Comparison of ENCODE assay signal across 1 cellular context in the genomic region with DNA sequence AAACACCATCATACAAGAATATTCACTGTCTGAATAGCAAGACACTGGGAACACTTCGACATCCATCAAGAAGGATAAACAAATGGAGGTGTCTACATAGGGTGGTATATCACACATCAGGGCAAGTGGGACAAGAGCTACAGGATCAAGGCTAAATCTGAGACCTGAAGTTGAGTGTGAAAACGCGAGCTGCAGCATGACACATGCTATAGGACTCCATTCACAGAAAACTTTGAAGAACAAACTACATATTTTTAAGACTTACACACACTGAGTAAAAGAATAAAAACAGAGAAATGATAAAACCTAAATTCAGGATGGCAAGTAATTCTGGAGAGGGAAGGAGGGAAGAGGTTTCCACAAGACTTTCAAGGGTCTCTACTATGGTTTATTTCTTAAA.
TF ChIP-seq lines count a peak whose summit lies in the region.

No MANE protein-coding gene starts in this region.

TF ChIP-seq in GM23338, 12 proteins besides CTCF, POLR2A, EP300 and RAD21 (continued from another document):
- TF ChIP-seq REST (IDR thresholded peaks at IDR 0.05; ENCODE audit: unreplicated experiment): no peak
- no peak for TF ChIP-seq JUNB (IDR thresholded peaks at IDR 0.05; ENCODE audit: unreplicated experiment)
- TF ChIP-seq, protein P1, sequence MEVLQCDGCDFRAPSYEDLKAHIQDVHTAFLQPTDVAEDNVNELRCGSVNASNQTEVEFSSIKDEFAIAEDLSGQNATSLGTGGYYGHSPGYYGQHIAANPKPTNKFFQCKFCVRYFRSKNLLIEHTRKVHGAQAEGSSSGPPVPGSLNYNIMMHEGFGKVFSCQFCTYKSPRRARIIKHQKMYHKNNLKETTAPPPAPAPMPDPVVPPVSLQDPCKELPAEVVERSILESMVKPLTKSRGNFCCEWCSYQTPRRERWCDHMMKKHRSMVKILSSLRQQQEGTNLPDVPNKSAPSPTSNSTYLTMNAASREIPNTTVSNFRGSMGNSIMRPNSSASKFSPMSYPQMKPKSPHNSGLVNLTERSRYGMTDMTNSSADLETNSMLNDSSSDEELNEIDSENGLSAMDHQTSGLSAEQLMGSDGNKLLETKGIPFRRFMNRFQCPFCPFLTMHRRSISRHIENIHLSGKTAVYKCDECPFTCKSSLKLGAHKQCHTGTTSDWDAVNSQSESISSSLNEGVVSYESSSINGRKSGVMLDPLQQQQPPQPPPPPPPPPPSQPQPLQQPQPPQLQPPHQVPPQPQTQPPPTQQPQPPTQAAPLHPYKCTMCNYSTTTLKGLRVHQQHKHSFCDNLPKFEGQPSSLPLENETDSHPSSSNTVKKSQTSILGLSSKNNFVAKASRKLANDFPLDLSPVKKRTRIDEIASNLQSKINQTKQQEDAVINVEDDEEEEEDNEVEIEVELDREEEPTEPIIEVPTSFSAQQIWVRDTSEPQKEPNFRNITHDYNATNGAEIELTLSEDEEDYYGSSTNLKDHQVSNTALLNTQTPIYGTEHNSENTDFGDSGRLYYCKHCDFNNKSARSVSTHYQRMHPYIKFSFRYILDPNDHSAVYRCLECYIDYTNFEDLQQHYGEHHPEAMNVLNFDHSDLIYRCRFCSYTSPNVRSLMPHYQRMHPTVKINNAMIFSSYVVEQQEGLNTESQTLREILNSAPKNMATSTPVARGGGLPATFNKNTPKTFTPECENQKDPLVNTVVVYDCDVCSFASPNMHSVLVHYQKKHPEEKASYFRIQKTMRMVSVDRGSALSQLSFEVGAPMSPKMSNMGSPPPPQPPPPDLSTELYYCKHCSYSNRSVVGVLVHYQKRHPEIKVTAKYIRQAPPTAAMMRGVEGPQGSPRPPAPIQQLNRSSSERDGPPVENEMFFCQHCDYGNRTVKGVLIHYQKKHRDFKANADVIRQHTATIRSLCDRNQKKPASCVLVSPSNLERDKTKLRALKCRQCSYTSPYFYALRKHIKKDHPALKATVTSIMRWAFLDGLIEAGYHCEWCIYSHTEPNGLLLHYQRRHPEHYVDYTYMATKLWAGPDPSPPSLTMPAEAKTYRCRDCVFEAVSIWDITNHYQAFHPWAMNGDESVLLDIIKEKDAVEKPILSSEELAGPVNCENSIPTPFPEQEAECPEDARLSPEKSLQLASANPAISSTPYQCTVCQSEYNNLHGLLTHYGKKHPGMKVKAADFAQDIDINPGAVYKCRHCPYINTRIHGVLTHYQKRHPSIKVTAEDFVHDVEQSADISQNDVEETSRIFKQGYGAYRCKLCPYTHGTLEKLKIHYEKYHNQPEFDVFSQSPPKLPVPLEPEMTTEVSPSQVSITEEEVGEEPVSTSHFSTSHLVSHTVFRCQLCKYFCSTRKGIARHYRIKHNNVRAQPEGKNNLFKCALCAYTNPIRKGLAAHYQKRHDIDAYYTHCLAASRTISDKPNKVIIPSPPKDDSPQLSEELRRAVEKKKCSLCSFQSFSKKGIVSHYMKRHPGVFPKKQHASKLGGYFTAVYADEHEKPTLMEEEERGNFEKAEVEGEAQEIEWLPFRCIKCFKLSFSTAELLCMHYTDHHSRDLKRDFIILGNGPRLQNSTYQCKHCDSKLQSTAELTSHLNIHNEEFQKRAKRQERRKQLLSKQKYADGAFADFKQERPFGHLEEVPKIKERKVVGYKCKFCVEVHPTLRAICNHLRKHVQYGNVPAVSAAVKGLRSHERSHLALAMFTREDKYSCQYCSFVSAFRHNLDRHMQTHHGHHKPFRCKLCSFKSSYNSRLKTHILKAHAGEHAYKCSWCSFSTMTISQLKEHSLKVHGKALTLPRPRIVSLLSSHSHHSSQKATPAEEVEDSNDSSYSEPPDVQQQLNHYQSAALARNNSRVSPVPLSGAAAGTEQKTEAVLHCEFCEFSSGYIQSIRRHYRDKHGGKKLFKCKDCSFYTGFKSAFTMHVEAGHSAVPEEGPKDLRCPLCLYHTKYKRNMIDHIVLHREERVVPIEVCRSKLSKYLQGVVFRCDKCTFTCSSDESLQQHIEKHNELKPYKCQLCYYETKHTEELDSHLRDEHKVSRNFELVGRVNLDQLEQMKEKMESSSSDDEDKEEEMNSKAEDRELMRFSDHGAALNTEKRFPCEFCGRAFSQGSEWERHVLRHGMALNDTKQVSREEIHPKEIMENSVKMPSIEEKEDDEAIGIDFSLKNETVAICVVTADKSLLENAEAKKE (CRISPR knock-in tag; IDR thresholded peaks at IDR 0.05): no peak
- TF ChIP-seq NANOG (IDR thresholded peaks at IDR 0.05; ENCODE audit: borderline replicate concordance): no peak
- TF ChIP-seq, protein P2, sequence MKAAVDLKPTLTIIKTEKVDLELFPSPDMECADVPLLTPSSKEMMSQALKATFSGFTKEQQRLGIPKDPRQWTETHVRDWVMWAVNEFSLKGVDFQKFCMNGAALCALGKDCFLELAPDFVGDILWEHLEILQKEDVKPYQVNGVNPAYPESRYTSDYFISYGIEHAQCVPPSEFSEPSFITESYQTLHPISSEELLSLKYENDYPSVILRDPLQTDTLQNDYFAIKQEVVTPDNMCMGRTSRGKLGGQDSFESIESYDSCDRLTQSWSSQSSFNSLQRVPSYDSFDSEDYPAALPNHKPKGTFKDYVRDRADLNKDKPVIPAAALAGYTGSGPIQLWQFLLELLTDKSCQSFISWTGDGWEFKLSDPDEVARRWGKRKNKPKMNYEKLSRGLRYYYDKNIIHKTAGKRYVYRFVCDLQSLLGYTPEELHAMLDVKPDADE (IDR thresholded peaks at IDR 0.05): no peak
- TF ChIP-seq CREB1 (CRISPR knock-in tag; IDR thresholded peaks at IDR 0.05; ENCODE audit: low read depth): no peak
